ENCODE assay signal across 8 cellular contexts in genomic region chr5:90558344-90559192, GRCh38.
DNase-seq lines count a peak whose midpoint lies in the region; ATAC-seq and TF ChIP-seq lines count a peak whose summit lies in the region.

A gene with protein sequence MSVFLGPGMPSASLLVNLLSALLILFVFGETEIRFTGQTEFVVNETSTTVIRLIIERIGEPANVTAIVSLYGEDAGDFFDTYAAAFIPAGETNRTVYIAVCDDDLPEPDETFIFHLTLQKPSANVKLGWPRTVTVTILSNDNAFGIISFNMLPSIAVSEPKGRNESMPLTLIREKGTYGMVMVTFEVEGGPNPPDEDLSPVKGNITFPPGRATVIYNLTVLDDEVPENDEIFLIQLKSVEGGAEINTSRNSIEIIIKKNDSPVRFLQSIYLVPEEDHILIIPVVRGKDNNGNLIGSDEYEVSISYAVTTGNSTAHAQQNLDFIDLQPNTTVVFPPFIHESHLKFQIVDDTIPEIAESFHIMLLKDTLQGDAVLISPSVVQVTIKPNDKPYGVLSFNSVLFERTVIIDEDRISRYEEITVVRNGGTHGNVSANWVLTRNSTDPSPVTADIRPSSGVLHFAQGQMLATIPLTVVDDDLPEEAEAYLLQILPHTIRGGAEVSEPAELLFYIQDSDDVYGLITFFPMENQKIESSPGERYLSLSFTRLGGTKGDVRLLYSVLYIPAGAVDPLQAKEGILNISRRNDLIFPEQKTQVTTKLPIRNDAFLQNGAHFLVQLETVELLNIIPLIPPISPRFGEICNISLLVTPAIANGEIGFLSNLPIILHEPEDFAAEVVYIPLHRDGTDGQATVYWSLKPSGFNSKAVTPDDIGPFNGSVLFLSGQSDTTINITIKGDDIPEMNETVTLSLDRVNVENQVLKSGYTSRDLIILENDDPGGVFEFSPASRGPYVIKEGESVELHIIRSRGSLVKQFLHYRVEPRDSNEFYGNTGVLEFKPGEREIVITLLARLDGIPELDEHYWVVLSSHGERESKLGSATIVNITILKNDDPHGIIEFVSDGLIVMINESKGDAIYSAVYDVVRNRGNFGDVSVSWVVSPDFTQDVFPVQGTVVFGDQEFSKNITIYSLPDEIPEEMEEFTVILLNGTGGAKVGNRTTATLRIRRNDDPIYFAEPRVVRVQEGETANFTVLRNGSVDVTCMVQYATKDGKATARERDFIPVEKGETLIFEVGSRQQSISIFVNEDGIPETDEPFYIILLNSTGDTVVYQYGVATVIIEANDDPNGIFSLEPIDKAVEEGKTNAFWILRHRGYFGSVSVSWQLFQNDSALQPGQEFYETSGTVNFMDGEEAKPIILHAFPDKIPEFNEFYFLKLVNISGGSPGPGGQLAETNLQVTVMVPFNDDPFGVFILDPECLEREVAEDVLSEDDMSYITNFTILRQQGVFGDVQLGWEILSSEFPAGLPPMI (N-terminal part only) (plus strand): TSS chr5:90558797. CDS start chr5:90558896, 99 bp downstream.

- in situ Hi-C loops in astrocyte of the cerebellum (cut with HindIII; ENCODE audit: low sequenced_read_pairs), result no loop called here

- H3K4me3 ChIP-seq in astrocyte of the cerebellum (ENCODE audit: low read depth, low read length), result peak within 1 kb of the TSS; percentile 57

- peak; percentile 95 for DNase-seq in COLO668 (lab: John Stamatoyannopoulos, UW; ENCODE audit: unreplicated experiment)
- DNase-seq in NCI-H345 (lab: John Stamatoyannopoulos, UW), result peak; percentile 96
- peak; percentile 48 for DNase-seq in astrocyte of the cerebellum (ENCODE audit: low read depth)
- DNase-seq in hippocampal formation (lab: John Stamatoyannopoulos, UW), result peak; percentile 56 to 57
- DNase-seq in putamen (ENCODE audit: low spot score), result peak; percentile 78

- peak; percentile 46 for ATAC-seq in GM21737 (IDR thresholded peaks at IDR 0.05; ENCODE audit: unreplicated experiment)
- ATAC-seq in HG02884 (IDR thresholded peaks at IDR 0.05; ENCODE audit: unreplicated experiment), result no peak
- no peak for ATAC-seq in GM21367 (IDR thresholded peaks at IDR 0.05; ENCODE audit: unreplicated experiment)

- no peak for TF ChIP-seq CTCF in astrocyte of the cerebellum (IDR thresholded peaks at IDR 0.05; ENCODE audit: low read depth, low read length, missing control alignments)
